In the genomic region with DNA sequence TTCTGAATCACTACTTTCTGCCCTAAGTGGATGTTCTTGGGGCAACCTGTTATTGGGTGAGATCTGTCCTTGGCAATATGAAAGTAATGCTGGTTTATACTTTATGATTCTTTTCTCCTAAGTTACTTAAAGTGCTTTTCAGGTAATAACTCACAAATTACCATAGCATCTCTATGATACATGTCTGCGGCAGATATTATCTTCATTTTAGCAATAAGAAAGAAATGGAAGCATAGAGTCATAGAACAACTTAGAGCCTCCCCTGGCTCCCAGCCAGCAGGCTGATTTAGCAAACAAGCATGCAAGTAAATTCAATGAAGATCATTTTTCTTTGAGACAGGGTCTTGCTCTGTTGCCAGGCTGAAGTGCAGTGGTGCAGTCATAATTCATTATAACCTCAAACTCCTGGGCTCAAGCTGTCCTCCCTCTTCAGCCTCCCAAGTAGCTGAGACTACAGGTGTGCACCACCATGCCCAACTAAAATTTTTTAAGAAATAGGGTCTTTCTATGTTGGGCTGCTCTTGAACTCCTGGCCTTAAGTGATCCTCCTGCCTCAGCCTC, we compare ENCODE assay signal across 18 cellular contexts. TPM values are rescaled to one million over a fixed set of nuclear protein-coding genes. Genes with fewer than 3 reads are reported as not detected.
"Had no signal": no experiment of that assay in that cellular context is flagged by ENCODE, and none has a peak within 500 bp of the region (broad histone marks: within the 10 kb centered on the region; RNA-seq: fewer than 3 reads in every experiment).

No MANE protein-coding gene starts in this region.

- H3K27ac ChIP-seq: left lung, sigmoid colon, spleen, testis had no signal

- H3K27me3 ChIP-seq: testis had no signal

- H3K27ac Mint-ChIP-seq: activated CD4-positive, alpha-beta memory T cell treated with anti-CD3 and anti-CD28 coated beads for 36 hours; activated CD4-positive, alpha-beta T cell treated with anti-CD3 and anti-CD28 coated beads for 36 hours; activated CD8-positive, alpha-beta memory T cell treated with anti-CD3 and anti-CD28 coated beads, Interleukin-2, amount 10 ng/mL, durations not matched to agents 7 days and 5 days; activated naive CD8-positive, alpha-beta T cell treated with anti-CD3 and anti-CD28 coated beads, Interleukin-2, amount 10 ng/mL, durations not matched to agents 7 days and 5 days; stimulated activated memory B cell treated with anti-CD40 and anti-IgM and Interleukin-4, amounts not matched to agents 10 μg/mL and 1 μg/mL and 100 μg/mL, for 72 hours; type B pancreatic cell; WTC11 had no signal

- ATAC-seq: activated CD4-positive, alpha-beta T cell treated with anti-CD3 and anti-CD28 coated beads for 36 hours; activated CD8-positive, alpha-beta memory T cell treated with anti-CD3 and anti-CD28 coated beads, Interleukin-2, amount 10 ng/mL, durations not matched to agents 7 days and 5 days; left lung; stimulated activated memory B cell treated with anti-CD40 and anti-IgM and Interleukin-4, amounts not matched to agents 10 μg/mL and 1 μg/mL and 100 μg/mL, for 72 hours; WTC11 had no signal

- H3K9me3 Mint-ChIP-seq: activated CD4-positive, alpha-beta memory T cell treated with anti-CD3 and anti-CD28 coated beads for 36 hours; activated naive CD8-positive, alpha-beta T cell treated with anti-CD3 and anti-CD28 coated beads, Interleukin-2, amount 10 ng/mL, durations not matched to agents 7 days and 5 days; stimulated activated memory B cell treated with anti-CD40 and anti-IgM and Interleukin-4, amounts not matched to agents 10 μg/mL and 1 μg/mL and 100 μg/mL, for 72 hours; type B pancreatic cell; WTC11 had no signal

- H3K9me3 ChIP-seq: left lung, sigmoid colon, spleen, testis had no signal

- H3K4me1 ChIP-seq: left lung, sigmoid colon, spleen, testis had no signal

- H3K4me3 ChIP-seq: left lung, sigmoid colon, spleen, testis had no signal

- DNase-seq: activated CD4-positive, alpha-beta memory T cell treated with anti-CD3 and anti-CD28 coated beads for 36 hours; activated CD4-positive, alpha-beta T cell treated with anti-CD3 and anti-CD28 coated beads for 36 hours; activated CD8-positive, alpha-beta memory T cell treated with anti-CD3 and anti-CD28 coated beads, Interleukin-2, amount 10 ng/mL, durations not matched to agents 7 days and 5 days; activated naive CD4-positive, alpha-beta T cell treated with Interleukin-2 at 50 U/mL for 16 hours; activated naive CD8-positive, alpha-beta T cell treated with anti-CD3 and anti-CD28 coated beads, Interleukin-2, amount 10 ng/mL, durations not matched to agents 7 days and 5 days; effector CD8-positive, alpha-beta T cell; kidney; left lung; midbrain; sigmoid colon; spleen; stimulated activated CD4-positive, alpha-beta T cell treated with anti-CD3 and anti-CD28 coated beads, Interleukin-4, amount 100 ng/mL, for 4 hours; testis had no signal

- H3K4me3 Mint-ChIP-seq: activated CD4-positive, alpha-beta memory T cell treated with anti-CD3 and anti-CD28 coated beads for 36 hours; activated CD4-positive, alpha-beta T cell treated with anti-CD3 and anti-CD28 coated beads for 36 hours; activated CD8-positive, alpha-beta memory T cell treated with anti-CD3 and anti-CD28 coated beads, Interleukin-2, amount 10 ng/mL, durations not matched to agents 7 days and 5 days; activated naive CD8-positive, alpha-beta T cell treated with anti-CD3 and anti-CD28 coated beads, Interleukin-2, amount 10 ng/mL, durations not matched to agents 7 days and 5 days; nephron; stimulated activated memory B cell treated with anti-CD40 and anti-IgM and Interleukin-4, amounts not matched to agents 10 μg/mL and 1 μg/mL and 100 μg/mL, for 72 hours; type B pancreatic cell; WTC11 had no signal

- H3K36me3 ChIP-seq: left lung, sigmoid colon, spleen had no signal

- H3K4me1 Mint-ChIP-seq: activated CD4-positive, alpha-beta T cell treated with anti-CD3 and anti-CD28 coated beads for 36 hours; activated CD8-positive, alpha-beta memory T cell treated with anti-CD3 and anti-CD28 coated beads, Interleukin-2, amount 10 ng/mL, durations not matched to agents 7 days and 5 days; activated naive CD8-positive, alpha-beta T cell treated with anti-CD3 and anti-CD28 coated beads, Interleukin-2, amount 10 ng/mL, durations not matched to agents 7 days and 5 days; nephron; stimulated activated memory B cell treated with anti-CD40 and anti-IgM and Interleukin-4, amounts not matched to agents 10 μg/mL and 1 μg/mL and 100 μg/mL, for 72 hours had no signal

- H3K36me3 Mint-ChIP-seq: activated CD4-positive, alpha-beta memory T cell treated with anti-CD3 and anti-CD28 coated beads for 36 hours; activated CD8-positive, alpha-beta memory T cell treated with anti-CD3 and anti-CD28 coated beads, Interleukin-2, amount 10 ng/mL, durations not matched to agents 7 days and 5 days; activated naive CD8-positive, alpha-beta T cell treated with anti-CD3 and anti-CD28 coated beads, Interleukin-2, amount 10 ng/mL, durations not matched to agents 7 days and 5 days; stimulated activated memory B cell treated with anti-CD40 and anti-IgM and Interleukin-4, amounts not matched to agents 10 μg/mL and 1 μg/mL and 100 μg/mL, for 72 hours; type B pancreatic cell; WTC11 had no signal

RNA-seq across cellular contexts. Expression of a gene that starts 38.1 kb away (rescaled TPM):
- total RNA-seq: activated CD4-positive, alpha-beta memory T cell treated with anti-CD3 and anti-CD28 coated beads for 36 hours; activated CD4-positive, alpha-beta T cell treated with anti-CD3 and anti-CD28 coated beads for 36 hours; activated CD8-positive, alpha-beta memory T cell treated with anti-CD3 and anti-CD28 coated beads, Interleukin-2, amount 10 ng/mL, durations not matched to agents 7 days and 5 days; activated naive CD8-positive, alpha-beta T cell treated with anti-CD3 and anti-CD28 coated beads, Interleukin-2, amount 10 ng/mL, durations not matched to agents 7 days and 5 days; lung microvascular endothelial cell had no signal
